8 cellular contexts compared by ENCODE assay signal in genomic region chr3:130850846-130851245, GRCh38. TPM values are rescaled to one million over a fixed set of nuclear protein-coding genes. Genes with fewer than 3 reads are reported as not detected.
A peak's percentile ranks its signal among the peaks of the same experiment; 100 is the strongest.
DNase-seq lines count a peak whose midpoint lies in the region; ATAC-seq and TF ChIP-seq lines count a peak whose summit lies in the region.

No MANE protein-coding gene starts in this region.

- no peak for TF ChIP-seq POLR2A in lower leg skin (IDR thresholded peaks at IDR 0.05)

- POLR2A ChIA-PET in T-cell (lab: Charles Lee) = interaction anchor here in 1 of 2 donors (1.1 kb wide), 1 partner anchor 11 kb away, joined by 3 read pairs; no protein-coding TSS in a partner anchor

- 40 to 54% methylated on average over 7 of the region's 7 CpGs for WGBS in heart right ventricle, 2 donors
- 38 to 48% methylated on average over 7 of the region's 7 CpGs for WGBS in lower leg skin, 2 donors

- H3K27ac ChIP-seq in heart right ventricle (peak overlapping the region; percentile 42 to 90 (median 83)), upper lobe of right lung (peak overlapping the region; percentile 79)

- H3K4me3 Mint-ChIP-seq in activated T-helper 17 cell treated with anti-CD3 and anti-CD28 coated beads, Interleukin-2, amount 50 U/mL, for 72 hours = peak overlapping the region; percentile 56
- peak overlapping the region in 1 of 3 donors; percentile 36 for H3K4me3 Mint-ChIP-seq in T-cell

- H3K27me3 ChIP-seq in heart right ventricle (no peaks in the 10 kb centered on the region), upper lobe of right lung (no peaks in the 10 kb centered on the region)

- H3K9me3 ChIP-seq in heart right ventricle (no peaks in the 10 kb centered on the region), upper lobe of right lung (no peaks in the 10 kb centered on the region)

- TF ChIP-seq CTCF in heart right ventricle (IDR thresholded peaks at IDR 0.05) (no peak), upper lobe of right lung (IDR thresholded peaks at IDR 0.05) (no peak), lower leg skin (IDR thresholded peaks at IDR 0.05) (no peak)

- H3K36me3 Mint-ChIP-seq in activated T-helper 17 cell treated with anti-CD3 and anti-CD28 coated beads, Interleukin-2, amount 50 U/mL, for 72 hours (ENCODE audit: low read depth) = no peaks in the 10 kb centered on the region
- no peaks in the 10 kb centered on the region for H3K36me3 Mint-ChIP-seq in T-cell

- H3K4me1 Mint-ChIP-seq in activated T-helper 17 cell treated with anti-CD3 and anti-CD28 coated beads, Interleukin-2, amount 50 U/mL, for 72 hours = peaks cover 18% of the 10 kb centered on the region
- H3K4me1 Mint-ChIP-seq in T-cell = peaks cover 15 to 21% (median 15%) of the 10 kb centered on the region in 3 donors

- peak overlapping the region; percentile 29 for H3K27ac Mint-ChIP-seq in activated T-helper 17 cell treated with anti-CD3 and anti-CD28 coated beads, Interleukin-2, amount 50 U/mL, for 72 hours
- H3K27ac Mint-ChIP-seq in T-cell = no peak overlapping the region

- CTCF ChIA-PET in T-cell (lab: Charles Lee) = interaction anchor here in 1 of 2 donors (1.2 kb wide), 1 partner anchor 43 kb away, joined by 5 read pairs; the partner anchor contains the start of gene ATP2C1

- peaks cover 11% of the 10 kb centered on the region for H3K27me3 Mint-ChIP-seq in activated T-helper 17 cell treated with anti-CD3 and anti-CD28 coated beads, Interleukin-2, amount 50 U/mL, for 72 hours
- peaks cover 3 to 4% of the 10 kb centered on the region in 2 donors for H3K27me3 Mint-ChIP-seq in T-cell

- ATAC-seq in heart right ventricle = peak in 4 of 8 donors; percentile 27 to 60 (median 37)
- ATAC-seq in Right ventricle myocardium inferior = no peak
- ATAC-seq in activated T-helper 17 cell treated with anti-CD3 and anti-CD28 coated beads, Interleukin-2, amount 50 U/mL, for 72 hours (replicated peaks) = no peak
- ATAC-seq in upper lobe of right lung = no peak
- ATAC-seq in GM21381 (IDR thresholded peaks at IDR 0.05; ENCODE audit: unreplicated experiment) = no peak
- ATAC-seq in T-cell (replicated peaks in 1 of 4) = no peak

- no peaks in the 10 kb centered on the region for H3K36me3 ChIP-seq in heart right ventricle
- no peaks in the 10 kb centered on the region for H3K36me3 ChIP-seq in upper lobe of right lung

- intact Hi-C loops in heart right ventricle (cut with DNase I) (no loop called here), Right ventricle myocardium inferior (cut with DNase I) (no loop called here), upper lobe of right lung (cut with DNase I) (no loop called here), lower leg skin (cut with DNase I; ENCODE audit: low total_unique reads) (no loop called here)

- H3K4me1 ChIP-seq in heart right ventricle = peaks cover 0 to 44% (median 13%) of the 10 kb centered on the region in 9 donors
- peaks cover 17% of the 10 kb centered on the region for H3K4me1 ChIP-seq in upper lobe of right lung

- DNase-seq in heart right ventricle = no peak
- DNase-seq in Right ventricle myocardium inferior (ENCODE audit: missing footprints) = no peak
- peak; percentile 21 for DNase-seq in kidney tubule cell (ENCODE audit: low spot score)
- DNase-seq in upper lobe of right lung = no peak
- DNase-seq in lower leg skin (ENCODE audit: low spot score in 2 of 2) = no peak
- DNase-seq in T-cell = no peak

- H3K9me3 Mint-ChIP-seq in activated T-helper 17 cell treated with anti-CD3 and anti-CD28 coated beads, Interleukin-2, amount 50 U/mL, for 72 hours = no peaks in the 10 kb centered on the region
- no peaks in the 10 kb centered on the region for H3K9me3 Mint-ChIP-seq in T-cell

- H3K4me3 ChIP-seq in heart right ventricle = peak overlapping the region; percentile 4 to 60 (median 50)
- peak overlapping the region; percentile 34 for H3K4me3 ChIP-seq in upper lobe of right lung
- H3K4me3 ChIP-seq in lower leg skin (ENCODE audit: low read depth, poor library complexity, severe bottlenecking) = no peak overlapping the region

RNA-seq across cellular contexts. Expression of gene ATP2C1, which starts 43.0 kb away (rescaled TPM):
- total RNA-seq in heart right ventricle (10 to 100 TPM; 48.6 to 78.8 (median 59.9) TPM), Right ventricle myocardium inferior (57.2 TPM), upper lobe of right lung (142 TPM), lower leg skin (10 to 100 TPM; 53.0 to 63.7 (median 60.2) TPM), T-cell (10 to 100 TPM; 36.4 to 60.1 (median 42.6) TPM)
- polyA plus RNA-seq in heart right ventricle = 10 to 100 TPM; 27.5 to 37.5 TPM
- 10 to 100 TPM; 63.3 to 64.8 TPM for total RNA-seq in activated T-helper 17 cell treated with anti-CD3 and anti-CD28 coated beads, Interleukin-2, amount 50 U/mL, for 72 hours
